Comparison of ENCODE assay signal across 23 cellular contexts in genomic region chr22:30816413-30816812, GRCh38.
DNase-seq lines count a peak whose midpoint lies in the region; ATAC-seq, FAIRE-seq and TF ChIP-seq lines count a peak whose summit lies in the region.
"Had no signal": no experiment of that assay in that cellular context is flagged by ENCODE, and none has a peak within 500 bp of the region (broad histone marks: within the 10 kb centered on the region; RNA-seq: fewer than 3 reads in every experiment).

No MANE protein-coding gene starts in this region.

- peaks cover 0 to 3% (median 0%) of the 10 kb centered on the region in 3 donors for H3K36me3 Mint-ChIP-seq in immature natural killer cell
- H3K36me3 Mint-ChIP-seq: activated naive CD4-positive, alpha-beta T cell treated with anti-CD3 and anti-CD28 coated beads, Interleukin-2, amount 10 ng/mL, durations not matched to agents 7 days and 5 days; CD4-positive, alpha-beta memory T cell had no signal

- CTCF ChIA-PET in GM12878 (lab: Yijun Ruan, JAX): interaction anchor here (0.5 to 0.9 kb wide), 2 partner anchors 49 to 130 kb away, joined by 3 to 4 read pairs; no protein-coding TSS in a partner anchor

- intact Hi-C loops in GM12878 (cut with micrococcal nuclease; ENCODE audit: unreplicated experiment) (no loop called here), thyroid gland (cut with DNase I) (no loop called here)

- ATAC-seq in GM12878 (no peak), left lobe of liver (peak; percentile 77), GM18858 (IDR thresholded peaks at IDR 0.05; ENCODE audit: unreplicated experiment) (no peak)
- ATAC-seq: left lung had no signal

- no peak overlapping the region for H3K4me2 ChIP-seq in GM12878 (ENCODE audit: control insufficient read depth, insufficient read depth)

- TF ChIP-seq EP300 in Ishikawa (IDR thresholded peaks at IDR 0.05; ENCODE audit: borderline replicate concordance) (no peak), GM12878 (IDR thresholded peaks at IDR 0.05; ENCODE audit: borderline replicate concordance in 1 of 2, control insufficient read depth in 1 of 2, low read depth in 2 of 2, low read length in 2 of 2) (no peak)

- in situ Hi-C loops in GM12878 (cut with MboI): no loop called here

- no peaks in the 10 kb centered on the region for H3K79me2 ChIP-seq in GM12878 (ENCODE audit: control insufficient read depth, insufficient read depth, low read length)

- no peak overlapping the region for H3K27ac Mint-ChIP-seq in immature natural killer cell
- H3K27ac Mint-ChIP-seq: activated CD4-positive, alpha-beta memory T cell treated with anti-CD3 and anti-CD28 coated beads, Interleukin-2, amount 10 ng/mL, durations not matched to agents 7 days and 5 days; activated naive CD4-positive, alpha-beta T cell treated with anti-CD3 and anti-CD28 coated beads, Interleukin-2, amount 10 ng/mL, durations not matched to agents 7 days and 5 days; activated T-cell treated with anti-CD3 and anti-CD28 coated beads, Interleukin-2, amount 50 U/mL, for 24 hours; CD4-positive, alpha-beta memory T cell had no signal

- H3K4me1 Mint-ChIP-seq in immature natural killer cell: no peaks in the 10 kb centered on the region
- H3K4me1 Mint-ChIP-seq: central memory CD8-positive, alpha-beta T cell had no signal

- no peaks in the 10 kb centered on the region for H3K4me1 ChIP-seq in GM12878 (ENCODE audit: control insufficient read depth, insufficient read depth, low read length)
- H3K4me1 ChIP-seq in thyroid gland: no peaks in the 10 kb centered on the region
- H3K4me1 ChIP-seq: esophagus muscularis mucosa, left lung, SJCRH30 had no signal

- no peak for FAIRE-seq in GM12878 (lab: Jason Lieb, UNC)

- H3K9ac ChIP-seq in GM12878 (ENCODE audit: control insufficient read depth, insufficient read depth, low read length): no peak overlapping the region

- H3K27me3 Mint-ChIP-seq in immature natural killer cell (ENCODE audit: low read depth in 3 of 3): peaks cover 2 to 6% (median 4%) of the 10 kb centered on the region in 3 donors

- BruUV-seq in GM12878 (replicated peaks; lab: Mats Ljungman, UMichigan): no TSS peak

- 15% methylated on average over 8 of the region's 8 CpGs for WGBS in GM12878 (ENCODE audit: insufficient coverage, insufficient replicate concordance, low lambda C conversion rate, missing lambda C conversion rate)
- 74 to 83% methylated on average over 8 of the region's 8 CpGs for WGBS in thyroid gland, 2 donors

- TF ChIP-seq RAD21 in Ishikawa (IDR thresholded peaks at IDR 0.05; ENCODE audit: low read depth) (peak; percentile 38; the same call in 1 of the 2 replicates), GM12878 (IDR thresholded peaks at IDR 0.05; ENCODE audit: insufficient read depth, low read depth, low read length) (no peak)

- H3K9me3 Mint-ChIP-seq in immature natural killer cell: peaks cover 0 to 4% (median 0%) of the 10 kb centered on the region in 6 donors
- H3K9me3 Mint-ChIP-seq: activated CD4-positive, alpha-beta memory T cell treated with anti-CD3 and anti-CD28 coated beads, Interleukin-2, amount 10 ng/mL, durations not matched to agents 7 days and 5 days; activated naive CD4-positive, alpha-beta T cell treated with anti-CD3 and anti-CD28 coated beads, Interleukin-2, amount 10 ng/mL, durations not matched to agents 7 days and 5 days; activated T-cell treated with anti-CD3 and anti-CD28 coated beads, Interleukin-2, amount 50 U/mL, for 24 hours; CD4-positive, alpha-beta memory T cell; central memory CD8-positive, alpha-beta T cell had no signal

- H3K9me3 ChIP-seq in GM12878 (replicated peaks; ENCODE audit: control insufficient read depth, insufficient read depth, low read length) (no peaks in the 10 kb centered on the region), WERI-Rb-1 (ENCODE audit: severe bottlenecking) (no peaks in the 10 kb centered on the region), thyroid gland (no peaks in the 10 kb centered on the region)
- H3K9me3 ChIP-seq: esophagus muscularis mucosa, left lung, SJCRH30 had no signal

- no peaks in the 10 kb centered on the region for H4K20me1 ChIP-seq in GM12878 (ENCODE audit: control insufficient read depth, insufficient read depth)

- SMC1A ChIA-PET in GM12878 (lab: Charles Lee; ENCODE audit: uncharacterized antibody, unreplicated experiment): no interaction called here

- H2AFZ ChIP-seq in GM12878 (ENCODE audit: control insufficient read depth, low read depth, low read length): no peak overlapping the region

- DNase-seq in GM12864 (ENCODE audit: low read depth): no peak
- no peak for DNase-seq in GM12878 (ENCODE audit: low read depth, low spot score)
- no peak for DNase-seq in left lobe of liver (ENCODE audit: low spot score)
- no peak for DNase-seq in immature natural killer cell
- DNase-seq in WERI-Rb-1: no peak
- DNase-seq in thyroid gland: no peak
- DNase-seq: activated CD4-positive, alpha-beta memory T cell treated with anti-CD3 and anti-CD28 coated beads, Interleukin-2, amount 10 ng/mL, durations not matched to agents 7 days and 5 days; activated naive CD4-positive, alpha-beta T cell treated with anti-CD3 and anti-CD28 coated beads, Interleukin-2, amount 10 ng/mL, durations not matched to agents 7 days and 5 days; activated T-cell treated with anti-CD3 and anti-CD28 coated beads, Interleukin-2, amount 50 U/mL, for 24 hours; anterior cingulate cortex; CD4-positive, alpha-beta memory T cell; DMS53; left lung; midbrain; MM.1S; NCI-H1694 treated with DMSO at 0.1 percent for 48 hours; SJCRH30; stimulated activated CD4-positive, alpha-beta T cell treated with anti-CD3 and anti-CD28 coated beads, Interleukin-1b, Interleukin-23, amount 100 ng/mL, for 48 hours; stimulated activated naive CD4-positive, alpha-beta T cell had no signal

- peak; percentile 14 for TF ChIP-seq CTCF in GM12864 (IDR thresholded peaks at IDR 0.05; ENCODE audit: low read depth, low read length, missing control alignments)
- peak in 2 of 3 experiments; percentile 9 to 18; a peak in 2 of 6 replicates for TF ChIP-seq CTCF in GM12878 (IDR thresholded peaks at IDR 0.05 in 2 of 3, conservative IDR thresholded peaks at IDR 0.05 in 1 of 3; ENCODE audit: control insufficient read depth in 2 of 3, extremely low read depth in 1 of 3, insufficient read depth in 1 of 3, low read depth in 3 of 3, low read length in 3 of 3)
- TF ChIP-seq CTCF in WERI-Rb-1 (IDR thresholded peaks at IDR 0.05; ENCODE audit: low read depth, low read length): no peak
- TF ChIP-seq CTCF in thyroid gland (IDR thresholded peaks at IDR 0.05): no peak

- H3K27me3 ChIP-seq in GM12878 (replicated peaks in 1 of 2; ENCODE audit: control insufficient read depth in 2 of 2, insufficient read depth in 2 of 2, low read length in 1 of 2) (0 out of 4 replicates have a peak, but pooled peaks cover 0 to 2% of the 10 kb centered on the region in 2 experiments), WERI-Rb-1 (ENCODE audit: insufficient read depth, low read depth, severe bottlenecking) (no peaks in the 10 kb centered on the region), thyroid gland (peaks cover 7% of the 10 kb centered on the region)
- H3K27me3 ChIP-seq: SJCRH30 had no signal

- H3K4me3 ChIP-seq in GM12864 (ENCODE audit: low read depth, low read length): no peak overlapping the region
- no peak overlapping the region for H3K4me3 ChIP-seq in GM12878
- H3K4me3 ChIP-seq in WERI-Rb-1 (ENCODE audit: low read depth, low read length): no peak overlapping the region
- H3K4me3 ChIP-seq in thyroid gland (replicated peaks in 1 of 3): no peak overlapping the region
- H3K4me3 ChIP-seq: esophagus muscularis mucosa, left lung, SJCRH30 had no signal

- RAD21 ChIA-PET in GM12878 (lab: Charles Lee; ENCODE audit: unreplicated experiment): no interaction called here

- H3K27ac ChIP-seq in GM12878 (ENCODE audit: control insufficient read depth, insufficient read depth) (no peak overlapping the region), WERI-Rb-1 (no peak overlapping the region), thyroid gland (no peak overlapping the region)
- H3K27ac ChIP-seq: esophagus muscularis mucosa, left lung, SJCRH30 had no signal

- H3K4me3 Mint-ChIP-seq in immature natural killer cell: no peak overlapping the region
- H3K4me3 Mint-ChIP-seq: activated CD4-positive, alpha-beta memory T cell treated with anti-CD3 and anti-CD28 coated beads, Interleukin-2, amount 10 ng/mL, durations not matched to agents 7 days and 5 days; activated naive CD4-positive, alpha-beta T cell treated with anti-CD3 and anti-CD28 coated beads, Interleukin-2, amount 10 ng/mL, durations not matched to agents 7 days and 5 days; activated T-cell treated with anti-CD3 and anti-CD28 coated beads, Interleukin-2, amount 50 U/mL, for 24 hours; CD4-positive, alpha-beta memory T cell; central memory CD8-positive, alpha-beta T cell had no signal

- TF ChIP-seq POLR2A in GM12878 (IDR thresholded peaks at IDR 0.05; ENCODE audit: low read depth, low read length) (no peak), thyroid gland (IDR thresholded peaks at IDR 0.05) (no peak)

- POLR2A ChIA-PET in GM12878 (lab: Charles Lee): no interaction called here

- H3K36me3 ChIP-seq in GM12878 (ENCODE audit: control insufficient read depth in 2 of 2, insufficient read depth in 2 of 2, low read length in 1 of 2): no peaks in the 10 kb centered on the region
- H3K36me3 ChIP-seq in WERI-Rb-1: no peaks in the 10 kb centered on the region
- no peaks in the 10 kb centered on the region for H3K36me3 ChIP-seq in thyroid gland
- H3K36me3 ChIP-seq: esophagus muscularis mucosa, left lung, SJCRH30 had no signal

TF ChIP-seq in Ishikawa, 13 proteins besides CTCF, POLR2A, EP300 and RAD21 (continues in another document):
- TF ChIP-seq FOXM1 (IDR thresholded peaks at IDR 0.05; ENCODE audit: borderline replicate concordance, low read depth) (no peak), TAF1 (IDR thresholded peaks at IDR 0.05; ENCODE audit: low read depth) (no peak), MAX (IDR thresholded peaks at IDR 0.05) (no peak)

TF ChIP-seq in GM12878, 131 proteins besides CTCF, POLR2A, EP300 and RAD21 (continues in another document):
- TF ChIP-seq IRF3 (IDR thresholded peaks at IDR 0.05) (no peak), ZNF207 (IDR thresholded peaks at IDR 0.05; ENCODE audit: borderline replicate concordance) (no peak), MEF2B (IDR thresholded peaks at IDR 0.05; ENCODE audit: partially characterized antibody, poor library complexity, severe bottlenecking) (no peak), RBBP5 (conservative IDR thresholded peaks at IDR 0.05) (no peak), SMC3 (IDR thresholded peaks at IDR 0.05; ENCODE audit: borderline replicate concordance, low read length) (no peak)

Comparison
In these comparisons a context has a peak if more than half of its experiments do, and no peak if none do; other contexts are left out.
1. CTCF ChIP-seq: peak in GM12864 (single experiment) and GM12878 (2 of 3); none in WERI-Rb-1 (single experiment) and thyroid gland (0 of 6).